Comparison of ENCODE assay signal across 11 cellular contexts in the genomic region with DNA sequence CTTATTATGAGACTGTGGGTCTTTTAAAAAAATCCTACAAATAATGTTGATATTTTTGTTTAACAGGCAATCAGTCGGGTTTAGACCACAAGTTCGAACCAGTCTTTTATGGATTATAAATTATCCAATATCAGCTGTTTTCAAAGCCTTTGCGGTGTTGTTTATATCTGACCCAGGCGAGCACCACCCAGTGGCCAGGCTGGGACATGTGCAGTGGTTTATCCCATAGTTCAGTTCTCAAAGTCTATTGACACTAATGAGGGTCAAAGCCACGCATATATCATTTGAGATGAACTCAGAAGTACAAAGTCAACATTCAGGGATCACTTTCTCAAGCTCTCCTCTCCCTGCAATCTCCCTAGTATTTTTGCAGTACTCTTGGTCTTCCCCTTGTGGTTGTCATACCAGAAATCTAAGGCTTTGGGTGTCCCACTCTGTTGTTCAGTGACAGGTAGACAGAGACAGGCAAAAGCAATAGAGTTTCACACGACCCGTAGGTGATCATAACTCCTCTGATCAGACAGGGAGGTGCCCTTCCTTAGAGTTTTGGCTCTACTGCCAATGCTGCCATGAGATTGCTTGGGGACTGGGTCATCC.
DNase-seq lines count a peak whose midpoint lies in the region; FAIRE-seq and TF ChIP-seq lines count a peak whose summit lies in the region.
"Had no signal": no experiment of that assay in that cellular context is flagged by ENCODE, and none has a peak within 500 bp of the region (broad histone marks: within the 10 kb centered on the region; RNA-seq: fewer than 3 reads in every experiment).

No MANE protein-coding gene starts in this region.

- TF ChIP-seq CTCF in WERI-Rb-1 (IDR thresholded peaks at IDR 0.05; ENCODE audit: low read depth, low read length): peak; percentile 62
- TF ChIP-seq CTCF in liver (IDR thresholded peaks at IDR 0.05; ENCODE audit: low read depth, low read length, missing input control): peak; percentile 28

- H3K27ac ChIP-seq in WERI-Rb-1: no peak overlapping the region
- no peak overlapping the region for H3K27ac ChIP-seq in liver (ENCODE audit: low read depth in 1 of 2, low read length in 2 of 2)
- H3K27ac ChIP-seq: adrenal gland had no signal

- WGBS in liver: 55% methylated on average over 7 of the region's 7 CpGs

- no peak overlapping the region for H3K4me3 ChIP-seq in Jurkat, Clone E6-1 (ENCODE audit: low read length)
- H3K4me3 ChIP-seq in WERI-Rb-1 (ENCODE audit: low read depth, low read length): no peak overlapping the region
- no peak overlapping the region for H3K4me3 ChIP-seq in liver (ENCODE audit: low read depth in 1 of 3, low read length in 3 of 3)
- H3K4me3 ChIP-seq: adrenal gland had no signal

- no peaks in the 10 kb centered on the region for H3K4me1 ChIP-seq in liver (ENCODE audit: control insufficient read depth in 4 of 4, insufficient read depth in 4 of 4, low read length in 3 of 4)
- H3K4me1 ChIP-seq: adrenal gland had no signal

- no peaks in the 10 kb centered on the region for H3K27me3 ChIP-seq in WERI-Rb-1 (ENCODE audit: insufficient read depth, low read depth, severe bottlenecking)
- no peaks in the 10 kb centered on the region for H3K27me3 ChIP-seq in liver (ENCODE audit: control insufficient read depth in 4 of 4, insufficient read depth in 4 of 4, low read length in 3 of 4)
- H3K27me3 ChIP-seq: adrenal gland had no signal

- H3K36me3 ChIP-seq in WERI-Rb-1 (no peaks in the 10 kb centered on the region), liver (ENCODE audit: control insufficient read depth in 4 of 4, insufficient read depth in 3 of 4, low read depth in 1 of 4, low read length in 3 of 4) (no peaks in the 10 kb centered on the region)
- H3K36me3 ChIP-seq: adrenal gland had no signal

- TF ChIP-seq RAD21 in liver (IDR thresholded peaks at IDR 0.05): peak; percentile 38 to 45

- in situ Hi-C loops in G401 (cut with HindIII; ENCODE audit: low sequenced_read_pairs): no loop called here

- no peak for TF ChIP-seq POLR2A in GM12891 (IDR thresholded peaks at IDR 0.05; ENCODE audit: low read depth, low read length)

- DNase-seq in DMS 273 (lab: John Stamatoyannopoulos, UW; ENCODE audit: unreplicated experiment): peak; percentile 35
- DNase-seq in DMS 273 treated with DMSO at 0.1 percent for 48 hours (lab: John Stamatoyannopoulos, UW): no peak
- DNase-seq in Jurkat, Clone E6-1 (ENCODE audit: low read depth, low spot score): peak; percentile 3
- DNase-seq in WERI-Rb-1: peak; percentile 39
- no peak for DNase-seq in G401 (ENCODE audit: low spot score)
- DNase-seq in activated CD8-positive, alpha-beta memory T cell treated with anti-CD3 and anti-CD28 coated beads, Interleukin-2, amount 50 U/mL, for 4 hours: no peak
- DNase-seq in GM12891 (ENCODE audit: insufficient read length, low spot score): no peak
- DNase-seq: NCI-H2171; stimulated activated CD4-positive, alpha-beta T cell treated with anti-CD3 and anti-CD28 coated beads, Interleukin-1b, Interleukin-23, amount 100 ng/mL, for 48 hours had no signal

- H3K9ac ChIP-seq in liver (ENCODE audit: low read depth in 1 of 2, low read length in 2 of 2): no peak overlapping the region

- H3K9me3 ChIP-seq in WERI-Rb-1 (ENCODE audit: severe bottlenecking) (no peaks in the 10 kb centered on the region), liver (ENCODE audit: control insufficient read depth in 4 of 4, low read length in 3 of 4) (no peaks in the 10 kb centered on the region)
- H3K9me3 ChIP-seq: adrenal gland had no signal

- no peak for FAIRE-seq in GM12891 (lab: Jason Lieb, UNC)

TF ChIP-seq in liver, 16 proteins besides CTCF, POLR2A, EP300 and RAD21:
- TF ChIP-seq HNF4G (IDR thresholded peaks at IDR 0.05): no peak
- TF ChIP-seq, protein P1, sequence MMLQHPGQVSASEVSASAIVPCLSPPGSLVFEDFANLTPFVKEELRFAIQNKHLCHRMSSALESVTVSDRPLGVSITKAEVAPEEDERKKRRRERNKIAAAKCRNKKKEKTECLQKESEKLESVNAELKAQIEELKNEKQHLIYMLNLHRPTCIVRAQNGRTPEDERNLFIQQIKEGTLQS (IDR thresholded peaks at IDR 0.05): no peak

TF ChIP-seq in GM12891, 5 proteins besides CTCF, POLR2A, EP300 and RAD21:
- TF ChIP-seq TAF1 (IDR thresholded peaks at IDR 0.05; ENCODE audit: low read depth, low read length) (no peak), SPI1 (IDR thresholded peaks at IDR 0.05; ENCODE audit: low read depth, low read length) (no peak), PAX5 (IDR thresholded peaks at IDR 0.05; ENCODE audit: insufficient read depth, low read length, severe bottlenecking) (no peak), POLR2AphosphoS5 (IDR thresholded peaks at IDR 0.05; ENCODE audit: low read depth, low read length) (no peak), POU2F2 (IDR thresholded peaks at IDR 0.05; ENCODE audit: low read depth, low read length) (no peak)

Comparison
In these comparisons a context has a peak if more than half of its experiments do, and no peak if none do; other contexts are left out.
1. DNase-seq: peak in DMS 273 (single experiment), Jurkat, Clone E6-1 (single experiment) and WERI-Rb-1 (single experiment); none in DMS 273 treated with DMSO at 0.1 percent for 48 hours (single experiment), G401 (single experiment), activated CD8-positive, alpha-beta memory T cell treated with anti-CD3 and anti-CD28 coated beads, Interleukin-2, amount 50 U/mL, for 4 hours (single experiment) and GM12891 (single experiment).